In the genomic region with DNA sequence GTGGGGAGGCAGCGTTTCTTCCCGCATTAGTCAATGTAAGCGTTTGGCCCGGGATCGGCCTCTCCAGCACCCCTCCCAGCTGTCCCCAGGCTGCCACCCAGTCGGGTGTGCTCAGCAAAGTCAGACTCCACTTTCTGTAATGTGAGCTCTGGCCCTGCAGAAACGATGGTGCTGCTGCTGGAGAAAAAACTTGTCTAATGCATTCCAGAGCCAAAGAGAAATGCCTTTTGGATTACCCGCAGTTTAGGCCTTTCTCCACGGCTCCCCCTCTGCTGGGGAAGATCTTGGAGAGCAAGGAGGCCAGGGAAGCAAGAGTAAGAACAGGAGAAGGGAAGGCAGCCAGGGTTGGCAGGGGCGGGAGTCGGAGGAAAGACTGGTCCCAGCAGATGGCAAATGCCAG, we compare ENCODE assay signal across 11 cellular contexts. TPM values are rescaled to one million over a fixed set of nuclear protein-coding genes. Genes with fewer than 3 reads are reported as not detected.
DNase-seq lines count a peak whose midpoint lies in the region; ATAC-seq and TF ChIP-seq lines count a peak whose summit lies in the region.
"Had no signal": no experiment of that assay in that cellular context is flagged by ENCODE, and none has a peak within 500 bp of the region (broad histone marks: within the 10 kb centered on the region; RNA-seq: fewer than 3 reads in every experiment).

No MANE protein-coding gene starts in this region.

- H3K27ac ChIP-seq in tibial artery: peak overlapping the region; percentile 33 to 44
- H3K27ac ChIP-seq: dorsolateral prefrontal cortex had no signal

- peaks cover 0 to 22% (median 6%) of the 10 kb centered on the region in 4 donors for H3K4me1 ChIP-seq in tibial artery

- peaks cover 2% of the 10 kb centered on the region for H3K36me3 Mint-ChIP-seq in chondrocyte (ENCODE audit: low read depth)

- H3K27me3 ChIP-seq in H7 (ENCODE audit: control insufficient read depth, insufficient read depth, low read length) (peaks cover 19% of the 10 kb centered on the region), tibial artery (no peaks in the 10 kb centered on the region)

- no peak for ATAC-seq in HG02981 (IDR thresholded peaks at IDR 0.05; ENCODE audit: unreplicated experiment)

- H3K27ac Mint-ChIP-seq in chondrocyte (ENCODE audit: unreplicated experiment): peak overlapping the region; percentile 81
- H3K27ac Mint-ChIP-seq: activated naive CD4-positive, alpha-beta T cell treated with anti-CD3 and anti-CD28 coated beads for 36 hours had no signal

- no peak overlapping the region for H3K4me3 ChIP-seq in H7 (ENCODE audit: insufficient read depth, low read depth, low read length)
- H3K4me3 ChIP-seq in tibial artery: no peak overlapping the region
- H3K4me3 ChIP-seq: dorsolateral prefrontal cortex had no signal

- H3K27me3 Mint-ChIP-seq in chondrocyte (ENCODE audit: low read depth): no peaks in the 10 kb centered on the region

- H3K9me3 ChIP-seq in tibial artery: no peaks in the 10 kb centered on the region

- no peaks in the 10 kb centered on the region for H3K9me3 Mint-ChIP-seq in chondrocyte (ENCODE audit: low read depth)
- H3K9me3 Mint-ChIP-seq: activated naive CD4-positive, alpha-beta T cell treated with anti-CD3 and anti-CD28 coated beads for 36 hours had no signal

- intact Hi-C loops in tibial artery (cut with DNase I; ENCODE audit: low total_unique reads): no loop called here

- peak overlapping the region; percentile 3 for H3K4me3 Mint-ChIP-seq in chondrocyte (ENCODE audit: unreplicated experiment)
- H3K4me3 Mint-ChIP-seq: activated naive CD4-positive, alpha-beta T cell treated with anti-CD3 and anti-CD28 coated beads for 36 hours had no signal

- TF ChIP-seq CTCF in chondrocyte (IDR thresholded peaks at IDR 0.05) (peak; percentile 34), tibial artery (IDR thresholded peaks at IDR 0.05) (no peak)

- DNase-seq in H7 (peak; percentile 58), chondrocyte (ENCODE audit: low spot score) (no peak), iris pigment epithelial cell (ENCODE audit: low read depth) (peak; percentile 59), tibial artery (peak; percentile 27 to 61), CD1c-positive myeloid dendritic cell (ENCODE audit: extremely low spot score) (no peak), middle frontal gyrus (ENCODE audit: extremely low spot score, low spot score) (no peak), COR-L47 (lab: John Stamatoyannopoulos, UW) (no peak)
- DNase-seq: activated naive CD4-positive, alpha-beta T cell treated with anti-CD3 and anti-CD28 coated beads for 36 hours; dorsolateral prefrontal cortex; GOT3 had no signal

- H3K4me1 Mint-ChIP-seq in chondrocyte (ENCODE audit: low read depth): peaks cover 22% of the 10 kb centered on the region

- H3K36me3 ChIP-seq in H7 (replicated peaks; ENCODE audit: control insufficient read depth, insufficient read depth, low read length): no peaks in the 10 kb centered on the region
- H3K36me3 ChIP-seq in tibial artery: peaks cover 14 to 48% (median 33%) of the 10 kb centered on the region in 3 donors

RNA-seq across cellular contexts. Expression of gene ELF4, which starts 55.2 kb away (rescaled TPM):
- total RNA-seq in H7 (2014; rRNA removed; shearing (Covaris generic)): 3.7 and 4.3 TPM in 2 replicates
- 18.1 to 25.7 TPM (median 22.2 TPM) in 3 replicates for total RNA-seq in chondrocyte

Comparison
In these comparisons a context has a peak if more than half of its experiments do, and no peak if none do; other contexts are left out.
1. DNase-seq: peak in H7 (single experiment), iris pigment epithelial cell (single experiment) and tibial artery (2 of 2); none in chondrocyte (single experiment), CD1c-positive myeloid dendritic cell (single experiment), middle frontal gyrus (single experiment) and COR-L47 (single experiment).